Comparison of ENCODE assay signal across 9 cellular contexts in genomic region chr11:115193931-115194797, GRCh38.
DNase-seq lines count a peak whose midpoint lies in the region; ATAC-seq and TF ChIP-seq lines count a peak whose summit lies in the region.
"Had no signal": no experiment of that assay in that cellular context is flagged by ENCODE, and none has a peak within 500 bp of the region (broad histone marks: within the 10 kb centered on the region; RNA-seq: fewer than 3 reads in every experiment).

No MANE protein-coding gene starts in this region.

- H3K4me3 ChIP-seq in KMS-11 (IDR thresholded peaks at IDR 0.05; ENCODE audit: insufficient read depth, low read depth, low read length) (no peak overlapping the region), mesenchymal stem cell (ENCODE audit: insufficient read depth in 1 of 2, low read depth in 1 of 2, low read length in 2 of 2) (no peak overlapping the region), upper lobe of left lung (no peak overlapping the region)

- H3K27ac ChIP-seq in KMS-11 (peak overlapping the region; percentile 96), mesenchymal stem cell (ENCODE audit: low read length, poor library complexity, severe bottlenecking) (peak overlapping the region; percentile 17), upper lobe of left lung (no peak overlapping the region)

- H3K36me3 ChIP-seq in KMS-11 (ENCODE audit: insufficient read depth) (no peaks in the 10 kb centered on the region), mesenchymal stem cell (ENCODE audit: control insufficient read depth in 1 of 2, insufficient read depth in 2 of 2, low read depth in 1 of 2, low read length in 2 of 2) (no peaks in the 10 kb centered on the region), upper lobe of left lung (no peaks in the 10 kb centered on the region)

- H2BK12ac ChIP-seq in mesenchymal stem cell (ENCODE audit: low read length in 2 of 2) = no peak overlapping the region

- H2BK120ac ChIP-seq in mesenchymal stem cell (ENCODE audit: low read depth, low read length) = no peak overlapping the region

- TF ChIP-seq CTCF in KMS-11 (conservative IDR thresholded peaks at IDR 0.05; ENCODE audit: low read depth, low read length) = no peak
- TF ChIP-seq CTCF in upper lobe of left lung (IDR thresholded peaks at IDR 0.05) = no peak

- H3K79me1 ChIP-seq in mesenchymal stem cell (replicated peaks; ENCODE audit: low read length, poor library complexity, severe bottlenecking) = peaks cover 2% of the 10 kb centered on the region

- 74% methylated on average over 10 of the region's 14 CpGs for WGBS in mesenchymal stem cell
- WGBS in upper lobe of left lung, 2 donors = 71 to 74% methylated on average over 14 of the region's 14 CpGs

- H2AFZ ChIP-seq in KMS-11 (ENCODE audit: low read depth) (peak overlapping the region; percentile 32; the same call in 1 of the 2 replicates), mesenchymal stem cell (ENCODE audit: low read depth, low read length) (no peak overlapping the region)

- H2AK5ac ChIP-seq in mesenchymal stem cell (ENCODE audit: low read length, severe bottlenecking) = no peak overlapping the region

- no peak overlapping the region for H2BK5ac ChIP-seq in mesenchymal stem cell (ENCODE audit: low read depth, low read length, poor library complexity, severe bottlenecking)

- H4K8ac ChIP-seq in mesenchymal stem cell (ENCODE audit: low read length) = no peak overlapping the region

- H3K4ac ChIP-seq in mesenchymal stem cell (ENCODE audit: low read depth in 1 of 2, low read length in 2 of 2) = no peak overlapping the region

- no peaks in the 10 kb centered on the region for H4K20me1 ChIP-seq in KMS-11 (ENCODE audit: insufficient read depth)

- no peak overlapping the region for H3K14ac ChIP-seq in mesenchymal stem cell (ENCODE audit: low read length in 2 of 2)

- peaks cover 11% of the 10 kb centered on the region; the same call in 1 of the 2 replicates for H3K79me2 ChIP-seq in KMS-11 (ENCODE audit: insufficient read depth, low read depth)

- H3K9ac ChIP-seq in KMS-11 (peak overlapping the region; percentile 74), mesenchymal stem cell (ENCODE audit: low read length) (no peak overlapping the region)

- no peak overlapping the region for H3K18ac ChIP-seq in mesenchymal stem cell (ENCODE audit: low read depth in 1 of 2, low read length in 2 of 2)

- H3K27me3 ChIP-seq in KMS-11 (ENCODE audit: insufficient read depth, low read depth) (no peaks in the 10 kb centered on the region), mesenchymal stem cell (ENCODE audit: control insufficient read depth in 1 of 2, insufficient read depth in 1 of 2, low read length in 2 of 2) (no peaks in the 10 kb centered on the region), upper lobe of left lung (no peaks in the 10 kb centered on the region)

- TF ChIP-seq EP300 in upper lobe of left lung (IDR thresholded peaks at IDR 0.05) = no peak

- no peaks in the 10 kb centered on the region for H3K9me3 ChIP-seq in mesenchymal stem cell (ENCODE audit: control insufficient read depth, low read length)
- no peaks in the 10 kb centered on the region for H3K9me3 ChIP-seq in upper lobe of left lung

- DNase-seq in NCI-H2107 treated with DMSO at 0.1 percent for 48 hours (lab: John Stamatoyannopoulos, UW; ENCODE audit: unreplicated experiment) (peak; percentile 80), NCI-H2107 (lab: John Stamatoyannopoulos, UW) (no peak), mesenchymal stem cell (peak; percentile 27), NCI-H1105 (lab: John Stamatoyannopoulos, UW) (no peak), Kasumi-1 (lab: John Stamatoyannopoulos, UW) (no peak), upper lobe of left lung (no peak)
- DNase-seq: activated CD4-positive, alpha-beta T cell treated with anti-CD3 and anti-CD28 coated beads for 1 hour had no signal

- H3K23ac ChIP-seq in mesenchymal stem cell (ENCODE audit: low read length in 2 of 2) = no peak overlapping the region

- H4K91ac ChIP-seq in mesenchymal stem cell (ENCODE audit: low read length) = no peak overlapping the region

- H3K4me2 ChIP-seq in KMS-11 = peak overlapping the region; percentile 73
- no peak overlapping the region for H3K4me2 ChIP-seq in mesenchymal stem cell (ENCODE audit: low read length, poor library complexity, severe bottlenecking)

- TF ChIP-seq POLR2A in upper lobe of left lung (IDR thresholded peaks at IDR 0.05) = no peak

- ATAC-seq in GM21529 (IDR thresholded peaks at IDR 0.05; ENCODE audit: unreplicated experiment) (peak; percentile 91), upper lobe of left lung (ENCODE audit: low FRiP score in 2 of 2) (no peak)

- H3K4me1 ChIP-seq in KMS-11 (ENCODE audit: low read depth, poor library complexity, severe bottlenecking) (peaks cover 61% of the 10 kb centered on the region), mesenchymal stem cell (ENCODE audit: control insufficient read depth, insufficient read depth, low read depth, low read length) (peaks cover 7% of the 10 kb centered on the region), upper lobe of left lung (no peaks in the 10 kb centered on the region)

- no peak overlapping the region for H2BK15ac ChIP-seq in mesenchymal stem cell (ENCODE audit: low read depth, poor library complexity, severe bottlenecking)

Comparison
In these comparisons a context has a peak if more than half of its experiments do, and no peak if none do; other contexts are left out.
1. DNase-seq: peak in NCI-H2107 treated with DMSO at 0.1 percent for 48 hours (single experiment) and mesenchymal stem cell (single experiment); none in NCI-H2107 (single experiment), NCI-H1105 (single experiment), Kasumi-1 (0 of 2) and upper lobe of left lung (0 of 2).
2. H3K27ac ChIP-seq: peak in KMS-11 (single experiment) and mesenchymal stem cell (single experiment); none in upper lobe of left lung (0 of 4).